ENCODE assay signal across 10 cellular contexts in the genomic region with DNA sequence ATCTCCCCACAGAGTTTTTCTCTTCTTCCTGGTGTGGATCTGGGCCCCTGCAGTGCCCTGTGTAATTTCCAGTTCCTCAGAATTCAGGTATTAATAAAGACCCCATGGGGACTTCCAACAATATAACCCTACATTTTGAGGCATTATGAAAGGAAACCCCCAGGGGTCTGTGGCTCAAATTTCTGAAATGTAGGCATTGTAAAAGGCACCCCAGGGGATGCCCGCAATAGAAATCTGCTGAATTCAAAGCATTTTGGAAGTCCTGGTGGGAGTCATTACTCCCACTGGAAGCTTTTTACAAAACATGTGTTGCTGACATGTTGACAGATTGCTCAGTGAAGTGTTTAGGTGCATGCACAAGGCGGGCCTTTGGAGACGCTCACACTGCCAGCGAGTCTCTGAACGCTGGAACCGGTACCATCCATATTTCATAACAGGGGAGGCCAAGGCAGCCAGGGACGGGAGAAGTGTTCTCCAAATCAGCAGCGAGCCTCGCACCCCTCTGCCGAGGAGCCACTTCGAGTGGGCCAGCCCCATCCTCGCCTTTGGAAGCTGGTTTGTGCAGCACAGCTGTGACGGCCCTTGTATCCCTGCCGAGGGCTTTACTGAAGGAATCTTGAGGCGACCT.
A peak's percentile ranks its signal among the peaks of the same experiment; 100 is the strongest.
DNase-seq lines count a peak whose midpoint lies in the region; ATAC-seq and TF ChIP-seq lines count a peak whose summit lies in the region.
"Had no signal": no experiment of that assay in that cellular context is flagged by ENCODE, and none has a peak within 500 bp of the region (broad histone marks: within the 10 kb centered on the region; RNA-seq: fewer than 3 reads in every experiment).

No MANE protein-coding gene starts in this region.

- no peak overlapping the region for H3K4me3 Mint-ChIP-seq in osteocyte (ENCODE audit: unreplicated experiment)
- H3K4me3 Mint-ChIP-seq: T-cell had no signal

- H3K27ac ChIP-seq in mammary epithelial cell (ENCODE audit: insufficient read depth, low read depth, low read length): no peak overlapping the region

- H3K4me1 ChIP-seq in mammary epithelial cell (ENCODE audit: insufficient read depth, low read length): no peaks in the 10 kb centered on the region

- peak overlapping the region; percentile 61 for H3K27ac Mint-ChIP-seq in osteocyte (ENCODE audit: unreplicated experiment)
- H3K27ac Mint-ChIP-seq: T-cell had no signal

- no peaks in the 10 kb centered on the region for H3K27me3 ChIP-seq in mammary epithelial cell (ENCODE audit: insufficient read depth, low read length)

- H3K36me3 ChIP-seq in mammary epithelial cell (ENCODE audit: insufficient read depth, low read length): no peaks in the 10 kb centered on the region

- in situ Hi-C loops in mammary epithelial cell (cut with MboI; ENCODE audit: low sequenced_read_pairs in 2 of 2): no loop called here

- dilution Hi-C loops in mammary epithelial cell (cut with HindIII; ENCODE audit: low sequenced_read_pairs): no loop called here

- H3K9me3 ChIP-seq in mammary epithelial cell (replicated peaks; ENCODE audit: insufficient read depth, low read length): peaks cover 8% of the 10 kb centered on the region

- peaks cover 53% of the 10 kb centered on the region for H3K4me1 Mint-ChIP-seq in osteocyte (ENCODE audit: unreplicated experiment)
- H3K4me1 Mint-ChIP-seq: T-cell had no signal

- CTCF ChIA-PET in mammary epithelial cell (lab: Charles Lee; ENCODE audit: low non-redundant PET): no interaction called here

- no peaks in the 10 kb centered on the region for H3K9me3 Mint-ChIP-seq in osteocyte (ENCODE audit: unreplicated experiment)
- H3K9me3 Mint-ChIP-seq: T-cell had no signal

- peaks cover 1% of the 10 kb centered on the region for H3K36me3 Mint-ChIP-seq in osteocyte (ENCODE audit: unreplicated experiment)
- H3K36me3 Mint-ChIP-seq: T-cell had no signal

- intact Hi-C loops in Right ventricle myocardium superior (cut with DNase I) (no loop called here), mammary epithelial cell (cut with micrococcal nuclease) (no loop called here)

- TF ChIP-seq CTCF in osteocyte (IDR thresholded peaks at IDR 0.05) (no peak), mammary epithelial cell (conservative IDR thresholded peaks at IDR 0.05 in 1 of 2, IDR thresholded peaks at IDR 0.05 in 1 of 2; ENCODE audit: extremely low read depth in 1 of 2, insufficient read depth in 1 of 2, low read depth in 1 of 2, low read length in 2 of 2) (no peak)

- no peak overlapping the region for H2AFZ ChIP-seq in mammary epithelial cell (ENCODE audit: low read depth, low read length)

- H3K4me2 ChIP-seq in mammary epithelial cell (ENCODE audit: insufficient read depth, low read depth, low read length): no peak overlapping the region

- BruUV-seq in mammary epithelial cell (replicated peaks; lab: Mats Ljungman, UMichigan): no TSS peak

- peak; percentile 75 for ATAC-seq in Right ventricle myocardium superior (ENCODE audit: poor library complexity)
- ATAC-seq: T-cell had no signal

- no peaks in the 10 kb centered on the region for H4K20me1 ChIP-seq in mammary epithelial cell (ENCODE audit: insufficient read depth, low read length)

- 63% methylated on average over 15 of the region's 15 CpGs for WGBS in mammary epithelial cell (ENCODE audit: low coverage, missing lambda C conversion rate)

- no peak overlapping the region for H3K9ac ChIP-seq in mammary epithelial cell (ENCODE audit: insufficient read depth, low read length)

- DNase-seq in COR-L47 (lab: John Stamatoyannopoulos, UW) (peak; percentile 98), NCI-H82 treated with DMSO at 0.1 percent for 48 hours (lab: John Stamatoyannopoulos, UW; ENCODE audit: unreplicated experiment) (peak; percentile 56), Right ventricle myocardium superior (peak; percentile 86), osteocyte (ENCODE audit: extremely low spot score, unreplicated experiment) (no peak), mammary epithelial cell (no peak), activated gamma-delta T cell (lab: John Stamatoyannopoulos, UW) (no peak), DMS153 (lab: John Stamatoyannopoulos, UW) (no peak)
- no peak for DNase-seq in activated naive CD4-positive, alpha-beta T cell (lab: John Stamatoyannopoulos, UW)
- DNase-seq: IMR-90, T-cell had no signal

- H3K27me3 Mint-ChIP-seq in osteocyte (ENCODE audit: unreplicated experiment): no peaks in the 10 kb centered on the region

- no peaks in the 10 kb centered on the region for H3K79me2 ChIP-seq in mammary epithelial cell (ENCODE audit: insufficient read depth, low read length)

- H3K4me3 ChIP-seq in mammary epithelial cell (replicated peaks in 1 of 3; ENCODE audit: insufficient read depth in 1 of 3, low read depth in 2 of 3, low read length in 3 of 3): no peak overlapping the region

Comparison
In these comparisons a context has a peak if more than half of its experiments do, and no peak if none do; other contexts are left out.
1. DNase-seq: peak in COR-L47 (single experiment), NCI-H82 treated with DMSO at 0.1 percent for 48 hours (single experiment) and Right ventricle myocardium superior (single experiment); none in osteocyte (single experiment), mammary epithelial cell (single experiment), activated gamma-delta T cell (single experiment), DMS153 (single experiment) and activated naive CD4-positive, alpha-beta T cell (0 of 4).